ENCODE assay signal across 2 cellular contexts in the genomic region with DNA sequence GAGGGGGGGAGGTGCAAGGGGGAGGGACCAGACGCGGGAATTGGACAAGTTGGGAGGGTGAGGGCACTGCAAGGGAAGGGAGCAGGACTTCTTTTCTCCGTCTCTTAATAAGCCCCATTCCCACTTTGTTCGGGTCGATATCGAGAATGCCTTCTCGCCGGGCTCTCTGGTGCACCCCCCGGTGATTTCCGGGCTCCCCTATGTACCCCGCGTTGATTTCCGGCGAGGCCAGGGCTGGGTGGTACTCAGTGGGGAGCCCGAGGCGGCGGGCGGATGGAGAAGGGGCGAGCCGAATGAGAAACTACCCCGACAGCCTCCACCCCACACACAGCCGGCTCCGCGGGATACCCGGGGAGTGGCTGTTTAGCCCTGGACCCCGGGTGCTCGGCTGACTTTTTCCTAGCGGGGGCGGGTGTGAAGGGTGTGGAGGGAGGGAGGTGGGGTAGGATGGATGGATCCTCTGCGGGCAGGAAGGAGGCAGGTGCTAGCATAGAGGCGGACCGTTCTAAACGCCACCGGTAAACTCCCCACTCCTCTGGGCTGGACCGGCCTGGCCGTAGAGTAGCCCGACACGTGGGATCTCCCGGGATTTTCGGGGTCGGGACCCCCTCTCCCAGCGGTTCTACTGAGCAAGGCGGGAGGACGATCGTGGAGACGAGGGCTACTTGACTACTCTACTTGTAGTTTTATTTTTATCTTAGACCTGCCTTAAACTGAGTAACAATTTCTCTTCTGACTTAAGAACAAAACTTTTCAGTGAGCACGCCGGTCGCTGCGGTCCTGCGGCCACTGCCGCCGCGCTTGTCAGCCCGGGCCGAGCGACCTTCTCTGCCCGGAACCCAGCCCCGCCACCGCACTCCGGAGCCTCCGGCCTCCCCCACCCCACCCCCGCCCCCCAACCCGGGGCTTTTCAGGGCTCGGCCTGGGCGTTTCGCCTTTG.
A peak's percentile ranks its signal among the peaks of the same experiment; 100 is the strongest.
TF ChIP-seq lines count a peak whose summit lies in the region.

No MANE protein-coding gene starts in this region.

TF ChIP-seq in A549, 52 proteins besides CTCF, POLR2A, EP300 and RAD21 (continued from another document):
- no peak for TF ChIP-seq ESRRA (IDR thresholded peaks at IDR 0.05; ENCODE audit: borderline replicate concordance, low read length)
- TF ChIP-seq CEBPB (IDR thresholded peaks at IDR 0.05), result no peak
- TF ChIP-seq HES2 (IDR thresholded peaks at IDR 0.05), result no peak
- TF ChIP-seq, protein P1, sequence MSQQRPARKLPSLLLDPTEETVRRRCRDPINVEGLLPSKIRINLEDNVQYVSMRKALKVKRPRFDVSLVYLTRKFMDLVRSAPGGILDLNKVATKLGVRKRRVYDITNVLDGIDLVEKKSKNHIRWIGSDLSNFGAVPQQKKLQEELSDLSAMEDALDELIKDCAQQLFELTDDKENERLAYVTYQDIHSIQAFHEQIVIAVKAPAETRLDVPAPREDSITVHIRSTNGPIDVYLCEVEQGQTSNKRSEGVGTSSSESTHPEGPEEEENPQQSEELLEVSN (IDR thresholded peaks at IDR 0.05; ENCODE audit: borderline replicate concordance, low read depth), result 0 out of 2 replicates have a peak, but pooled peaks have one; percentile 31
- no peak for TF ChIP-seq KDM5A (IDR thresholded peaks at IDR 0.05)
- TF ChIP-seq JUN (IDR thresholded peaks at IDR 0.05), result no peak
- no peak for TF ChIP-seq HOXB13 (CRISPR knock-in tag; IDR thresholded peaks at IDR 0.05; ENCODE audit: low read depth)
- no peak for TF ChIP-seq HOXB5 (CRISPR knock-in tag; IDR thresholded peaks at IDR 0.05)
- TF ChIP-seq, protein P2, sequence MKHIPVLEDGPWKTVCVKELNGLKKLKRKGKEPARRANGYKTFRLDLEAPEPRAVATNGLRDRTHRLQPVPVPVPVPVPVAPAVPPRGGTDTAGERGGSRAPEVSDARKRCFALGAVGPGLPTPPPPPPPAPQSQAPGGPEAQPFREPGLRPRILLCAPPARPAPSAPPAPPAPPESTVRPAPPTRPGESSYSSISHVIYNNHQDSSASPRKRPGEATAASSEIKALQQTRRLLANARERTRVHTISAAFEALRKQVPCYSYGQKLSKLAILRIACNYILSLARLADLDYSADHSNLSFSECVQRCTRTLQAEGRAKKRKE (CRISPR knock-in tag; IDR thresholded peaks at IDR 0.05; ENCODE audit: low read depth), result no peak
- TF ChIP-seq FOSL2 (IDR thresholded peaks at IDR 0.05), result no peak
- no peak for TF ChIP-seq FOSL2 (CRISPR knock-in tag; IDR thresholded peaks at IDR 0.05)
- no peak for TF ChIP-seq NFE2L2 (conservative IDR thresholded peaks at IDR 0.05; ENCODE audit: low read length)
- TF ChIP-seq CHD2 (IDR thresholded peaks at IDR 0.05; ENCODE audit: low read length, partially characterized antibody), result no peak
- TF ChIP-seq, protein P3, sequence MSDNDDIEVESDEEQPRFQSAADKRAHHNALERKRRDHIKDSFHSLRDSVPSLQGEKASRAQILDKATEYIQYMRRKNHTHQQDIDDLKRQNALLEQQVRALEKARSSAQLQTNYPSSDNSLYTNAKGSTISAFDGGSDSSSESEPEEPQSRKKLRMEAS (IDR thresholded peaks at IDR 0.05), result 0 out of 2 replicates have a peak, but pooled peaks have one; percentile 21

TF ChIP-seq in HCT116, 20 proteins besides CTCF, POLR2A, EP300 and RAD21:
- TF ChIP-seq REST (IDR thresholded peaks at IDR 0.05; ENCODE audit: low read depth) (no peak), EGR1 (IDR thresholded peaks at IDR 0.05; ENCODE audit: low read depth) (0 out of 2 replicates have a peak, but pooled peaks have one; percentile 44)
